In genomic region chr6:45454008-45454911, GRCh38 we compare ENCODE assay signal across 15 cellular contexts.
DNase-seq lines count a peak whose midpoint lies in the region; ATAC-seq and TF ChIP-seq lines count a peak whose summit lies in the region.
"Had no signal": no experiment of that assay in that cellular context is flagged by ENCODE, and none has a peak within 500 bp of the region (broad histone marks: within the 10 kb centered on the region; RNA-seq: fewer than 3 reads in every experiment).

No MANE protein-coding gene starts in this region.

- no peak overlapping the region for H3K4me3 ChIP-seq in SK-N-SH (ENCODE audit: low read depth in 2 of 2, low read length in 1 of 2)
- no peak overlapping the region for H3K4me3 ChIP-seq in fibroblast of mammary gland (ENCODE audit: control insufficient read depth, low read depth, low read length)
- H3K4me3 ChIP-seq: esophagus muscularis mucosa, left ventricle myocardium inferior, tibial artery had no signal

- no peak for DNase-seq in activated CD8-positive, alpha-beta memory T cell treated with anti-CD3 and anti-CD28 coated beads, Interleukin-2, amount 10 ng/mL, durations not matched to agents 7 days and 5 days
- DNase-seq in activated CD8-positive, alpha-beta memory T cell treated with anti-CD3 and anti-CD28 coated beads, Interleukin-2, amount 50 U/mL, for 48 hours: no peak
- no peak for DNase-seq in SK-N-SH
- peak; percentile 74 for DNase-seq in fibroblast of mammary gland (ENCODE audit: low read depth)
- DNase-seq in Ammon's horn (ENCODE audit: low spot score): no peak
- DNase-seq: 8988T, amygdala, left ventricle myocardium inferior, NCI-H1417, NCI-H774, tibial artery had no signal

- no peak for TF ChIP-seq RAD21 in SK-N-SH (IDR thresholded peaks at IDR 0.05; ENCODE audit: low read length)

- H3K27ac ChIP-seq in SK-N-SH (ENCODE audit: low read depth in 2 of 2, low read length in 1 of 2): no peak overlapping the region; a peak in 1 of 4 replicates
- H3K27ac ChIP-seq: esophagus muscularis mucosa, left ventricle myocardium inferior, tibial artery had no signal

- H3K27me3 ChIP-seq in SK-N-SH (ENCODE audit: insufficient read depth): no peaks in the 10 kb centered on the region
- H3K27me3 ChIP-seq: tibial artery had no signal

- no peaks in the 10 kb centered on the region for H3K9me3 Mint-ChIP-seq in activated CD8-positive, alpha-beta memory T cell treated with anti-CD3 and anti-CD28 coated beads, Interleukin-2, amount 10 ng/mL, durations not matched to agents 7 days and 5 days (ENCODE audit: low read depth)

- H2AFZ ChIP-seq in SK-N-SH (ENCODE audit: low read depth): no peak overlapping the region

- H3K79me2 ChIP-seq in SK-N-SH (ENCODE audit: insufficient read depth): no peaks in the 10 kb centered on the region

- H3K36me3 Mint-ChIP-seq in activated CD8-positive, alpha-beta memory T cell treated with anti-CD3 and anti-CD28 coated beads, Interleukin-2, amount 10 ng/mL, durations not matched to agents 7 days and 5 days: peaks cover 22% of the 10 kb centered on the region

- no peaks in the 10 kb centered on the region for H4K20me1 ChIP-seq in SK-N-SH (ENCODE audit: insufficient read depth)

- no peaks in the 10 kb centered on the region for H3K9me3 ChIP-seq in SK-N-SH
- H3K9me3 ChIP-seq: esophagus muscularis mucosa, tibial artery had no signal

- H3K36me3 ChIP-seq in SK-N-SH (replicated peaks in 1 of 2; ENCODE audit: control insufficient read depth in 1 of 2, insufficient read depth in 2 of 2, low read length in 1 of 2): peaks cover 0 to 5% of the 10 kb centered on the region in 2 experiments
- H3K36me3 ChIP-seq: esophagus muscularis mucosa, left ventricle myocardium inferior, tibial artery had no signal

- H3K9me2 ChIP-seq in SK-N-SH: no peaks in the 10 kb centered on the region

- WGBS in SK-N-SH (ENCODE audit: low lambda C conversion rate): 46% methylated on average over 4 of the region's 4 CpGs

- POLR2A ChIA-PET in SK-N-SH (lab: Yijun Ruan, JAX): no interaction called here

- no peak for TF ChIP-seq EP300 in SK-N-SH (IDR thresholded peaks at IDR 0.05; ENCODE audit: borderline replicate concordance in 1 of 2, low read depth in 1 of 2, low read length in 1 of 2)

- TF ChIP-seq CTCF in SK-N-SH (IDR thresholded peaks at IDR 0.05) (no peak), fibroblast of mammary gland (conservative IDR thresholded peaks at IDR 0.05; ENCODE audit: control insufficient read depth, insufficient read depth, low read depth, low read length) (no peak)

- peak; percentile 64 for ATAC-seq in activated CD8-positive, alpha-beta memory T cell treated with anti-CD3 and anti-CD28 coated beads, Interleukin-2, amount 10 ng/mL, durations not matched to agents 7 days and 5 days
- ATAC-seq in HG03097 (IDR thresholded peaks at IDR 0.05; ENCODE audit: low FRiP score, unreplicated experiment) (no peak), GM18861 (IDR thresholded peaks at IDR 0.05; ENCODE audit: unreplicated experiment) (no peak), HG02970 (IDR thresholded peaks at IDR 0.05; ENCODE audit: low FRiP score, unreplicated experiment) (no peak)

- no peak overlapping the region for H3K27ac Mint-ChIP-seq in activated CD8-positive, alpha-beta memory T cell treated with anti-CD3 and anti-CD28 coated beads, Interleukin-2, amount 10 ng/mL, durations not matched to agents 7 days and 5 days

- H3F3A ChIP-seq in SK-N-SH (replicated peaks; ENCODE audit: insufficient read depth): peaks cover 6% of the 10 kb centered on the region

- no peak overlapping the region for H3K4me3 Mint-ChIP-seq in activated CD8-positive, alpha-beta memory T cell treated with anti-CD3 and anti-CD28 coated beads, Interleukin-2, amount 10 ng/mL, durations not matched to agents 7 days and 5 days

- H3K4me1 ChIP-seq in SK-N-SH (ENCODE audit: control insufficient read depth in 1 of 2, insufficient read depth in 2 of 2, low read depth in 1 of 2, low read length in 1 of 2): peaks cover 0 to 17% of the 10 kb centered on the region in 2 experiments; a peak in 1 of 4 replicates
- H3K4me1 ChIP-seq: esophagus muscularis mucosa, left ventricle myocardium inferior, tibial artery had no signal

- H3K4me1 Mint-ChIP-seq in activated CD8-positive, alpha-beta memory T cell treated with anti-CD3 and anti-CD28 coated beads, Interleukin-2, amount 10 ng/mL, durations not matched to agents 7 days and 5 days: peaks cover 47% of the 10 kb centered on the region

- peaks cover 3% of the 10 kb centered on the region for H3K27me3 Mint-ChIP-seq in activated CD8-positive, alpha-beta memory T cell treated with anti-CD3 and anti-CD28 coated beads, Interleukin-2, amount 10 ng/mL, durations not matched to agents 7 days and 5 days

- no peak overlapping the region for H3K4me2 ChIP-seq in SK-N-SH

- CTCF ChIA-PET in activated CD8-positive, alpha-beta memory T cell treated with anti-CD3 and anti-CD28 coated beads, Interleukin-2, amount 10 ng/mL, durations not matched to agents 7 days and 5 days (lab: Charles Lee): no interaction called here
- CTCF ChIA-PET in SK-N-SH (lab: Yijun Ruan, JAX): interaction anchor here (0.6 to 1.1 kb wide), 2 partner anchors 15 to 268 kb away, joined by 3 to 4 read pairs; no protein-coding TSS in a partner anchor

- H3K9ac ChIP-seq in SK-N-SH: no peak overlapping the region

TF ChIP-seq in SK-N-SH, 30 proteins besides CTCF, POLR2A, EP300 and RAD21:
- peak; percentile 65 for TF ChIP-seq FOSL2 (IDR thresholded peaks at IDR 0.05; ENCODE audit: borderline replicate concordance, low read depth)
- TF ChIP-seq YY1 (IDR thresholded peaks at IDR 0.05; ENCODE audit: low read depth): no peak
- TF ChIP-seq ELF1 (IDR thresholded peaks at IDR 0.05): no peak
- TF ChIP-seq TAF1 (IDR thresholded peaks at IDR 0.05; ENCODE audit: borderline replicate concordance, low read depth, low read length): no peak
- no peak for TF ChIP-seq POLR2AphosphoS5 (IDR thresholded peaks at IDR 0.05; ENCODE audit: low read depth, low read length)
- peak; percentile 33; the same call in 1 of the 2 replicates for TF ChIP-seq TCF12 (IDR thresholded peaks at IDR 0.05)
- no peak for TF ChIP-seq CHD2 (IDR thresholded peaks at IDR 0.05; ENCODE audit: low read length, partially characterized antibody)
- TF ChIP-seq GABPA (IDR thresholded peaks at IDR 0.05; ENCODE audit: low read depth): no peak
- TF ChIP-seq JUND (IDR thresholded peaks at IDR 0.05): peak; percentile 64
- TF ChIP-seq GATA2 (CRISPR knock-in tag; IDR thresholded peaks at IDR 0.05): no peak
- peak; percentile 63 for TF ChIP-seq PBX3 (IDR thresholded peaks at IDR 0.05)
- TF ChIP-seq MEF2A (IDR thresholded peaks at IDR 0.05; ENCODE audit: borderline replicate concordance, low read depth): no peak
- no peak for TF ChIP-seq IRF3 (IDR thresholded peaks at IDR 0.05; ENCODE audit: low read depth, low read length)
- peak; percentile 21; the same call in 1 of the 2 replicates for TF ChIP-seq NFIC (IDR thresholded peaks at IDR 0.05; ENCODE audit: borderline replicate concordance)
- no peak for TF ChIP-seq EZH2phosphoT487 (IDR thresholded peaks at IDR 0.05; ENCODE audit: borderline replicate concordance, low read depth)
- TF ChIP-seq, protein P1, sequence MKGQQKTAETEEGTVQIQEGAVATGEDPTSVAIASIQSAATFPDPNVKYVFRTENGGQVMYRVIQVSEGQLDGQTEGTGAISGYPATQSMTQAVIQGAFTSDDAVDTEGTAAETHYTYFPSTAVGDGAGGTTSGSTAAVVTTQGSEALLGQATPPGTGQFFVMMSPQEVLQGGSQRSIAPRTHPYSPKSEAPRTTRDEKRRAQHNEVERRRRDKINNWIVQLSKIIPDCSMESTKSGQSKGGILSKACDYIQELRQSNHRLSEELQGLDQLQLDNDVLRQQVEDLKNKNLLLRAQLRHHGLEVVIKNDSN (IDR thresholded peaks at IDR 0.05; ENCODE audit: borderline replicate concordance, low read depth): no peak
- TF ChIP-seq RCOR1 (IDR thresholded peaks at IDR 0.05; ENCODE audit: low read length): no peak
- no peak for TF ChIP-seq SIN3A (IDR thresholded peaks at IDR 0.05; ENCODE audit: borderline replicate concordance, low read depth, low read length)
- no peak for TF ChIP-seq RXRA (IDR thresholded peaks at IDR 0.05; ENCODE audit: borderline replicate concordance, low read depth)
